In the genomic region with DNA sequence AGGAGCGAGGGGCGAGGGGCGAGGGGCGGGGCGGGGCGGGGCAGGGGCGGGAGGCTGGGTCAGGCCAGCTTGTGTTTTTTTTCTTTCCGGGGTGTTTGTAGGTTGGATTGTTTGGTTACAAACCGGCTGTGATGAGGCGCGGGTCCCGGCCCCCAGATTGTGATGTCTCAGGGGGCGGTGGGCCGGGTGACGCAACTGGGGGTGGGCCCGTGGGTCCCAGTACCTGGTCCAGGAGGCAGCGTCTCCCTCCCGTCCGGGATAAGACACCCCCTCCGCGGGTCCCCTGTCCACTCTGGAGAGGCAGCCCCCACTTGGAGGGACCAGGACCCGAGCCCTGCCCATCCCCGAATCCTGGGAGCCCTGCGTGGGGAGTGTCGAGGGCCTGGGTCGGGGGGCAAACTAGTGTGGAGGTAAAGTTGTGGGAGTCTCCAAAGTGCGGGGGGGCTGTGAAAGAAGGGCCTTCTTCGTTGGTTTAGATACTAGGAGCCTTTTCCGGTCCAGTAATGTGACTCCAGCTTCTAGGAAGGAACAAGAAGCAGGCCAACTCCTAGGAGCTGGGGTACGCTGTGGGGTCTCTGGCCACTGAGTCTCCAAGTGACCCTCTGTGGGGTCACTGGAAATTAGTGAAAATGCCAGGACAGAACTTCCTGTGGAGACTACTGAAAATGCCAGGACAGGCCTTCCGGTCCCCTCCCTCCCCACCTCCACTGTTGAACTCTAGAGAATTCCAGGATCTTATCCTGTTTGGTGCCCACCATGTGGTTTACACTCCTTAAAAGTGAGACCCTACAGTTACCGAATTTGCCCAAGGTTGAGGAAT, we compare ENCODE assay signal across 8 cellular contexts.
DNase-seq lines count a peak whose midpoint lies in the region; ATAC-seq and TF ChIP-seq lines count a peak whose summit lies in the region.

No MANE protein-coding gene starts in this region.

- H3K36me3 ChIP-seq in endocrine pancreas (ENCODE audit: control insufficient read depth, insufficient read depth, low read length) (no peaks in the 10 kb centered on the region), parathyroid adenoma (ENCODE audit: control insufficient read depth, insufficient read depth, low read length) (no peaks in the 10 kb centered on the region)

- ATAC-seq in GM18505 (IDR thresholded peaks at IDR 0.05; ENCODE audit: unreplicated experiment) (peak; percentile 14), HG02981 (IDR thresholded peaks at IDR 0.05; ENCODE audit: unreplicated experiment) (no peak)

- peak overlapping the region; percentile 53 for H3K4me2 ChIP-seq in parathyroid adenoma (ENCODE audit: low read length)

- H3K9ac ChIP-seq in endocrine pancreas (ENCODE audit: control insufficient read depth, insufficient read depth, low read length) = peak overlapping the region; percentile 38
- H3K9ac ChIP-seq in parathyroid adenoma = no peak overlapping the region

- H3K27me3 ChIP-seq in endocrine pancreas (ENCODE audit: control insufficient read depth, insufficient read depth, low read length) (no peaks in the 10 kb centered on the region), parathyroid adenoma (ENCODE audit: control insufficient read depth, insufficient read depth, low read length) (no peaks in the 10 kb centered on the region)

- H2AFZ ChIP-seq in parathyroid adenoma = peak overlapping the region; percentile 72

- peak; percentile 75 for DNase-seq in NCI-H2171 (lab: John Stamatoyannopoulos, UW)
- DNase-seq in DMS153 treated with DMSO at 0.1 percent for 48 hours (lab: John Stamatoyannopoulos, UW; ENCODE audit: unreplicated experiment) = no peak
- DNase-seq in KBM-7 = no peak
- no peak for DNase-seq in activated CD8-positive, alpha-beta memory T cell treated with anti-CD3 and anti-CD28 coated beads, Interleukin-2, amount 50 U/mL, for 4 hours

- H3K9me3 ChIP-seq in endocrine pancreas (ENCODE audit: control insufficient read depth, low read length) = no peaks in the 10 kb centered on the region
- no peaks in the 10 kb centered on the region for H3K9me3 ChIP-seq in parathyroid adenoma (ENCODE audit: control insufficient read depth, low read length)

- H3K4me3 ChIP-seq in endocrine pancreas (ENCODE audit: control insufficient read depth, insufficient read depth, low read length) = no peak overlapping the region
- peak overlapping the region; percentile 13 for H3K4me3 ChIP-seq in parathyroid adenoma (ENCODE audit: low read depth, low read length)

- TF ChIP-seq CTCF in parathyroid adenoma (IDR thresholded peaks at IDR 0.05) = no peak

- TF ChIP-seq POLR2A in GM18505 (IDR thresholded peaks at IDR 0.05; ENCODE audit: borderline replicate concordance, extremely low read depth, insufficient read depth, insufficient read length) = no peak

- H3K4me1 ChIP-seq in endocrine pancreas (ENCODE audit: control insufficient read depth, insufficient read depth, low read length) (no peaks in the 10 kb centered on the region), parathyroid adenoma (peaks cover 5% of the 10 kb centered on the region)

- H3K79me2 ChIP-seq in parathyroid adenoma = no peaks in the 10 kb centered on the region

- in situ Hi-C loops in KBM-7 (cut with MboI; ENCODE audit: low pct_unique_long_range_greater_than_20kb, low sequenced_read_pairs) = no loop called here

- peak overlapping the region; percentile 37 for H3K27ac ChIP-seq in parathyroid adenoma
